Comparison of ENCODE assay signal across 7 cellular contexts in genomic region chr1:16351449-16351993, GRCh38. TPM values are rescaled to one million over a fixed set of nuclear protein-coding genes. Genes with fewer than 3 reads are reported as not detected.
DNase-seq lines count a peak whose midpoint lies in the region; FAIRE-seq and TF ChIP-seq lines count a peak whose summit lies in the region.

No MANE protein-coding gene starts in this region.

- H3K79me2 ChIP-seq in OCI-LY3 (ENCODE audit: low read length), result peaks cover 57% of the 10 kb centered on the region

- no peaks in the 10 kb centered on the region for H3K27me3 Mint-ChIP-seq in mesothelial cell of epicardium (ENCODE audit: low read depth)

- H3K27me3 ChIP-seq in OCI-LY3 (ENCODE audit: low read depth, low read length) (no peaks in the 10 kb centered on the region), uterus (no peaks in the 10 kb centered on the region)

- peaks cover 19% of the 10 kb centered on the region for H3K4me1 ChIP-seq in OCI-LY3 (ENCODE audit: low read length)
- H3K4me1 ChIP-seq in uterus, result peaks cover 0 to 7% of the 10 kb centered on the region in 2 donors

- H2AFZ ChIP-seq in OCI-LY3 (ENCODE audit: low read depth, low read length), result no peak overlapping the region

- H3K4me2 ChIP-seq in OCI-LY3 (ENCODE audit: low read length), result peak overlapping the region; percentile 94

- H3K36me3 ChIP-seq in OCI-LY3 (replicated peaks; ENCODE audit: low read depth, low read length) (no peaks in the 10 kb centered on the region), uterus (no peaks in the 10 kb centered on the region)

- no peak for TF ChIP-seq POLR2A in uterus (IDR thresholded peaks at IDR 0.05)

- H3K4me3 ChIP-seq in OCI-LY3 (ENCODE audit: low read length), result peak overlapping the region; percentile 100
- peak overlapping the region; percentile 86 to 95 for H3K4me3 ChIP-seq in uterus

- DNase-seq in GM19239 (ENCODE audit: insufficient read length, low spot score), result no peak
- peak; percentile 51 for DNase-seq in dermis blood vessel endothelial cell
- no peak for DNase-seq in mesothelial cell of epicardium (ENCODE audit: low spot score in 2 of 2, unreplicated experiment in 2 of 2)
- DNase-seq in uterus, result no peak
- no peak for DNase-seq in NCI-H2171 treated with DMSO at 0.1 percent for 48 hours (lab: John Stamatoyannopoulos, UW)
- DNase-seq in stimulated activated CD4-positive, alpha-beta T cell treated with anti-CD3 and anti-CD28 coated beads, Interleukin-4, amount 100 ng/mL, for 24 hours, result no peak

- intact Hi-C loops in uterus (cut with DNase I; ENCODE audit: low total_unique reads), result loop anchor here (10.0 kb wide), 1 partner anchor 107 kb away; no protein-coding TSS in a partner anchor

- H3K4me1 Mint-ChIP-seq in mesothelial cell of epicardium, result peaks cover 21% of the 10 kb centered on the region

- H3K9me3 Mint-ChIP-seq in mesothelial cell of epicardium, result no peaks in the 10 kb centered on the region

- H3K27ac Mint-ChIP-seq in mesothelial cell of epicardium, result peak overlapping the region; percentile 95

- no peak for TF ChIP-seq CTCF in OCI-LY3 (IDR thresholded peaks at IDR 0.05; ENCODE audit: low read depth, low read length)
- TF ChIP-seq CTCF in mesothelial cell of epicardium (IDR thresholded peaks at IDR 0.05; ENCODE audit: unreplicated experiment), result no peak
- no peak for TF ChIP-seq CTCF in uterus (IDR thresholded peaks at IDR 0.05)

- H3K4me3 Mint-ChIP-seq in mesothelial cell of epicardium, result peak overlapping the region; percentile 97

- H4K20me1 ChIP-seq in OCI-LY3 (ENCODE audit: insufficient read depth, low read length), result peaks cover 27% of the 10 kb centered on the region

- no peaks in the 10 kb centered on the region for H3K9me3 ChIP-seq in OCI-LY3 (ENCODE audit: insufficient read depth, low read length)
- H3K9me3 ChIP-seq in uterus, result no peaks in the 10 kb centered on the region

- no peaks in the 10 kb centered on the region for H3K36me3 Mint-ChIP-seq in mesothelial cell of epicardium

- peak overlapping the region; percentile 97 for H3K9ac ChIP-seq in OCI-LY3 (ENCODE audit: low read length)

- peak; percentile 21 for FAIRE-seq in GM19239 (lab: Jason Lieb, UNC)

- H3K27ac ChIP-seq in OCI-LY3 (ENCODE audit: low read length) (peak overlapping the region; percentile 82), uterus (peak overlapping the region; percentile 93)

RNA-seq across cellular contexts. Expression of gene FBXO42, which starts 0.8 kb away (rescaled TPM):
- total RNA-seq in dermis blood vessel endothelial cell (14.0 and 15.8 TPM in 2 replicates), mesothelial cell of epicardium (24.4 to 28.8 TPM (median 25.5 TPM) in 3 replicates), uterus (10 to 100 TPM; 21.0 to 30.3 (median 23.0) TPM)

RNA-seq across cellular contexts. Expression of gene SZRD1, which starts 15.5 kb away (rescaled TPM):
- total RNA-seq in dermis blood vessel endothelial cell (23.5 and 48.7 TPM in 2 replicates), mesothelial cell of epicardium (116 to 121 TPM (median 119 TPM) in 3 replicates), uterus (100 to 1,000 TPM in 1 of 4 donors, 10 to 100 TPM in 3; 24.4 to 126 (median 47.2) TPM)
